In the genomic region with DNA sequence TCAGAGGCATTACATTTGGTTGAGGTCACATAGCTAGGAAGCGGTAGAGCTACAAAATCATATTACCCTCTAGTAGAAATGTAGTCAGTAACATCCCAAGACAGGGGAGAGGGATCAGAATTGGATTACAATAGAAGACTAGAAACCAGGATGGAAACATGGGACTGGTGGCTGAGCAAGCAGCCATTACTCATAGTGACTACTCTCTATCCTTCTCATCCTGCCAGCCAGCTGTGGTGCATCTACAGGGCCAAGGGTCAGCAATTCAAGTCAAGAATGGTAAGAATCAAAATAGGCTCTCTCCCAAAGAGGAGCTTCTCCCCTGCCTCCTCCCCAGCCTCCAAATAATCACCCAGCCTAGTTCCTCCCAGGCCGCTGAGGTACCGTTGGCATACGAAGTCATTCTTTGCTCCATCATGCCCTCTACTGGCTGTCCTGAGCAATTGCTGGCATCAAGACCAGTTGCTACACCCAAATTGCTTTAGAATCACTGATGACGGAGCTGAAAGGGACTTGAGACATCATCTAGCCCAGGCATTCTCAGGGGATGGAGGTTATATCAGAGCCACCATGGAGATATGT, we compare ENCODE assay signal across 8 cellular contexts. TPM values are rescaled to one million over a fixed set of nuclear protein-coding genes. Genes with fewer than 3 reads are reported as not detected.
DNase-seq lines count a peak whose midpoint lies in the region; ATAC-seq, FAIRE-seq and TF ChIP-seq lines count a peak whose summit lies in the region.

No MANE protein-coding gene starts in this region.

- H3K27me3 ChIP-seq in BE2C: no peaks in the 10 kb centered on the region

- H3K4me1 Mint-ChIP-seq in progenitor cell of endocrine pancreas (ENCODE audit: low read depth): peaks cover 1% of the 10 kb centered on the region

- FAIRE-seq in frontal cortex (lab: Jason Lieb, UNC): no peak

- no peak overlapping the region for H3K27ac Mint-ChIP-seq in progenitor cell of endocrine pancreas

- H3K4me3 Mint-ChIP-seq in progenitor cell of endocrine pancreas (ENCODE audit: low read depth): no peak overlapping the region

- no peaks in the 10 kb centered on the region for H3K27me3 Mint-ChIP-seq in progenitor cell of endocrine pancreas

- no peak overlapping the region for H3K4me3 ChIP-seq in BE2C (ENCODE audit: low read depth, low read length)

- no peaks in the 10 kb centered on the region for H3K9me3 ChIP-seq in BE2C

- no peaks in the 10 kb centered on the region for H3K36me3 ChIP-seq in BE2C

- no peaks in the 10 kb centered on the region for H3K36me3 Mint-ChIP-seq in progenitor cell of endocrine pancreas (ENCODE audit: insufficient read depth)

- DNase-seq in BE2C: peak; percentile 41
- peak; percentile 28 for DNase-seq in NCI-H748 treated with DMSO at 0.1 percent for 48 hours (lab: John Stamatoyannopoulos, UW)
- peak; percentile 50 to 64 for DNase-seq in activated T-cell treated with anti-CD3 and anti-CD28 coated beads, Interleukin-2, amount 50 U/mL, for 48 hours
- peak; percentile 6 to 35 for DNase-seq in frontal cortex (ENCODE audit: low spot score in 2 of 2)
- DNase-seq in progenitor cell of endocrine pancreas (ENCODE audit: low spot score, unreplicated experiment): peak; percentile 32

- H3K9me3 Mint-ChIP-seq in progenitor cell of endocrine pancreas (ENCODE audit: low read depth): peaks cover 4% of the 10 kb centered on the region

- no peaks in the 10 kb centered on the region for H3K4me1 ChIP-seq in BE2C

- ATAC-seq in GM18511 (IDR thresholded peaks at IDR 0.05; ENCODE audit: unreplicated experiment) (peak; percentile 75), HG03175 (IDR thresholded peaks at IDR 0.05; ENCODE audit: unreplicated experiment) (peak; percentile 65), GM19324 (IDR thresholded peaks at IDR 0.05; ENCODE audit: low FRiP score, unreplicated experiment) (no peak)

- peak; percentile 72 for TF ChIP-seq CTCF in BE2C (IDR thresholded peaks at IDR 0.05; ENCODE audit: low read depth, low read length)
- peak; percentile 67 for TF ChIP-seq CTCF in progenitor cell of endocrine pancreas (IDR thresholded peaks at IDR 0.05; ENCODE audit: unreplicated experiment)

RNA-seq across cellular contexts. Expression of gene AWAT2, which starts 19.4 kb away (rescaled TPM):
- not detected for polyA plus RNA-seq in BE2C (2012; ENCODE audit: insufficient read depth, insufficient read length, low read depth)
- total RNA-seq in frontal cortex (not detected), progenitor cell of endocrine pancreas (not detected in 2 replicates)

RNA-seq across cellular contexts. Expression of gene OTUD6A, which starts 31.9 kb away (rescaled TPM):
- polyA plus RNA-seq in BE2C (2012; ENCODE audit: insufficient read depth, insufficient read length, low read depth): not detected
- not detected for total RNA-seq in frontal cortex
- not detected in 2 replicates for total RNA-seq in progenitor cell of endocrine pancreas
